13 cellular contexts compared by ENCODE assay signal in genomic region chr19:15294591-15294990, GRCh38. TPM values are rescaled to one million over a fixed set of nuclear protein-coding genes. Genes with fewer than 3 reads are reported as not detected.
DNase-seq lines count a peak whose midpoint lies in the region; ATAC-seq, FAIRE-seq and TF ChIP-seq lines count a peak whose summit lies in the region.
"Had no signal": no experiment of that assay in that cellular context is flagged by ENCODE, and none has a peak within 500 bp of the region (broad histone marks: within the 10 kb centered on the region; RNA-seq: fewer than 3 reads in every experiment).

No MANE protein-coding gene starts in this region.

- no peak overlapping the region for H4K91ac ChIP-seq in H9 (ENCODE audit: insufficient read length, low read depth, low read length)

- no peak overlapping the region for H2BK15ac ChIP-seq in H9 (ENCODE audit: low read depth, low read length)

- H3K36me3 Mint-ChIP-seq in H9 (ENCODE audit: insufficient read depth in 1 of 3, low read depth in 3 of 3) = peaks cover 6 to 12% (median 11%) of the 10 kb centered on the region in 3 experiments; a peak in 6 of 7 replicates
- peaks cover 8% of the 10 kb centered on the region for H3K36me3 Mint-ChIP-seq in stimulated activated memory B cell treated with anti-CD40 and anti-IgM and Interleukin-4, amounts not matched to agents 10 μg/mL and 1 μg/mL and 100 μg/mL, for 72 hours

- H3K56ac ChIP-seq in H9 (ENCODE audit: insufficient read length, low read depth, low read length) = no peak overlapping the region

- H3K27ac ChIP-seq in H9 (ENCODE audit: insufficient read length, low read depth, low read length) (no peak overlapping the region), ascending aorta (peak overlapping the region; percentile 15 to 51), lung (ENCODE audit: low read depth in 1 of 2, low read length in 1 of 2) (peak overlapping the region; percentile 31 to 44), colonic mucosa (no peak overlapping the region)

- no peak overlapping the region for H3K4me3 ChIP-seq in BE2C (ENCODE audit: low read depth, low read length)
- H3K4me3 ChIP-seq in ascending aorta = peak overlapping the region in 1 of 2 donors; percentile 9
- no peak overlapping the region for H3K4me3 ChIP-seq in lung
- no peak overlapping the region for H3K4me3 ChIP-seq in colonic mucosa

- FAIRE-seq in frontal cortex (lab: Jason Lieb, UNC) = no peak
- FAIRE-seq: urothelium cell line had no signal

- peaks cover 9% of the 10 kb centered on the region for H3K79me1 ChIP-seq in H9 (ENCODE audit: insufficient read depth, low read depth, low read length, poor library complexity, severe bottlenecking)

- no peak overlapping the region for H2AK5ac ChIP-seq in H9 (ENCODE audit: insufficient read length, low read length)

- no peak overlapping the region for H3K4ac ChIP-seq in H9 (ENCODE audit: low read depth, low read length)

- no peak overlapping the region for H3K4me2 ChIP-seq in H9 (ENCODE audit: insufficient read depth, insufficient read length, low read length)

- H3T11ph ChIP-seq in H9 (ENCODE audit: low read length) = no peak overlapping the region

- H4K8ac ChIP-seq in H9 (replicated peaks; ENCODE audit: insufficient read length, low read depth, low read length) = no peak overlapping the region

- H2BK5ac ChIP-seq in H9 (ENCODE audit: insufficient read length, low read length) = no peak overlapping the region

- H2BK120ac ChIP-seq in H9 (ENCODE audit: low read depth, low read length, poor library complexity, severe bottlenecking) = no peak overlapping the region

- H3K36me3 ChIP-seq in BE2C (peaks cover 3% of the 10 kb centered on the region; the same call in 1 of the 2 replicates), ascending aorta (no peaks in the 10 kb centered on the region), lung (ENCODE audit: control insufficient read depth in 2 of 2, insufficient read depth in 2 of 2, low read length in 2 of 2) (peaks cover 0 to 4% of the 10 kb centered on the region in 2 donors), colonic mucosa (no peaks in the 10 kb centered on the region)

- H3K9me3 ChIP-seq in BE2C (no peaks in the 10 kb centered on the region), H9 (ENCODE audit: control insufficient read depth, low read depth, low read length) (no peaks in the 10 kb centered on the region), ascending aorta (no peaks in the 10 kb centered on the region), lung (ENCODE audit: control insufficient read depth in 2 of 2, insufficient read depth in 1 of 2, low read length in 1 of 2) (no peaks in the 10 kb centered on the region), colonic mucosa (no peaks in the 10 kb centered on the region)

- intact Hi-C loops in ascending aorta (cut with DNase I) = no loop called here
- intact Hi-C loops in colonic mucosa (cut with DNase I) = no loop called here

- H3K9ac ChIP-seq in H9 (ENCODE audit: extremely low read depth, insufficient read length, low read length) (no peak overlapping the region), colonic mucosa (ENCODE audit: low read depth in 2 of 2, low read length in 2 of 2) (peak overlapping the region in 1 of 2 donors; percentile 15)

- no peak overlapping the region for H4K5ac ChIP-seq in H9 (ENCODE audit: insufficient read length, low read depth, low read length)

- H3K23me2 ChIP-seq in H9 (ENCODE audit: insufficient read length, low read depth, low read length, poor library complexity, severe bottlenecking) = no peaks in the 10 kb centered on the region

- H3K23ac ChIP-seq in H9 (ENCODE audit: insufficient read length, low read depth, low read length) = no peak overlapping the region

- peaks cover 5% of the 10 kb centered on the region for H4K20me1 ChIP-seq in H9 (ENCODE audit: control insufficient read depth, insufficient read depth, insufficient read length)

- no peak for ATAC-seq in lung (ENCODE audit: insufficient read depth, low FRiP score)
- ATAC-seq in HG03175 (IDR thresholded peaks at IDR 0.05; ENCODE audit: unreplicated experiment) = no peak
- no peak for ATAC-seq in stimulated activated memory B cell treated with anti-CD40 and anti-IgM and Interleukin-4, amounts not matched to agents 10 μg/mL and 1 μg/mL and 100 μg/mL, for 72 hours
- ATAC-seq: naive thymus-derived CD8-positive, alpha-beta T cell had no signal

- peaks cover 82 to 84% of the 10 kb centered on the region in 2 experiments for H3K4me1 Mint-ChIP-seq in H9
- H3K4me1 Mint-ChIP-seq in stimulated activated memory B cell treated with anti-CD40 and anti-IgM and Interleukin-4, amounts not matched to agents 10 μg/mL and 1 μg/mL and 100 μg/mL, for 72 hours = peaks cover 99% of the 10 kb centered on the region

- H3K27me3 ChIP-seq in BE2C (no peaks in the 10 kb centered on the region), H9 (ENCODE audit: insufficient read depth, low read length) (no peaks in the 10 kb centered on the region), ascending aorta (no peaks in the 10 kb centered on the region), lung (ENCODE audit: control insufficient read depth, insufficient read depth) (no peaks in the 10 kb centered on the region), colonic mucosa (no peaks in the 10 kb centered on the region)

- peaks cover 43% of the 10 kb centered on the region for H3K4me1 ChIP-seq in BE2C
- H3K4me1 ChIP-seq in H9 (ENCODE audit: insufficient read depth, low read length) = peaks cover 31% of the 10 kb centered on the region
- peaks cover 21 to 90% of the 10 kb centered on the region in 2 donors for H3K4me1 ChIP-seq in ascending aorta
- peaks cover 54 to 81% of the 10 kb centered on the region in 2 donors for H3K4me1 ChIP-seq in lung (ENCODE audit: control insufficient read depth in 2 of 2, insufficient read depth in 2 of 2, low read length in 2 of 2)
- H3K4me1 ChIP-seq in colonic mucosa = peaks cover 22% of the 10 kb centered on the region

- no peak overlapping the region for H3K18ac ChIP-seq in H9 (ENCODE audit: insufficient read length, low read depth, low read length)

- no peak overlapping the region for H3K14ac ChIP-seq in H9 (ENCODE audit: insufficient read depth, low read length)

- H3K4me3 Mint-ChIP-seq in H9 = no peak overlapping the region
- H3K4me3 Mint-ChIP-seq in stimulated activated memory B cell treated with anti-CD40 and anti-IgM and Interleukin-4, amounts not matched to agents 10 μg/mL and 1 μg/mL and 100 μg/mL, for 72 hours = no peak overlapping the region

- H2BK12ac ChIP-seq in H9 (ENCODE audit: insufficient read length, low read depth, low read length) = no peak overlapping the region

- peaks cover 0 to 2% of the 10 kb centered on the region in 2 experiments; a peak in 1 of 5 replicates for H3K9me3 Mint-ChIP-seq in H9
- no peaks in the 10 kb centered on the region for H3K9me3 Mint-ChIP-seq in stimulated activated memory B cell treated with anti-CD40 and anti-IgM and Interleukin-4, amounts not matched to agents 10 μg/mL and 1 μg/mL and 100 μg/mL, for 72 hours
- H3K9me3 Mint-ChIP-seq: naive thymus-derived CD8-positive, alpha-beta T cell had no signal

- TF ChIP-seq CTCF in BE2C (IDR thresholded peaks at IDR 0.05; ENCODE audit: low read depth, low read length) = no peak
- no peak for TF ChIP-seq CTCF in H9 (conservative IDR thresholded peaks at IDR 0.05)
- TF ChIP-seq CTCF in ascending aorta (IDR thresholded peaks at IDR 0.05) = no peak
- TF ChIP-seq CTCF in lung (IDR thresholded peaks at IDR 0.05; ENCODE audit: control extremely low read depth, extremely low read depth) = no peak
- no peak for TF ChIP-seq CTCF in colonic mucosa (IDR thresholded peaks at IDR 0.05)

- peak overlapping the region in 2 of 3 experiments; percentile 61 to 66; a peak in 4 of 7 replicates for H3K27ac Mint-ChIP-seq in H9
- no peak overlapping the region for H3K27ac Mint-ChIP-seq in stimulated activated memory B cell treated with anti-CD40 and anti-IgM and Interleukin-4, amounts not matched to agents 10 μg/mL and 1 μg/mL and 100 μg/mL, for 72 hours

- DNase-seq in BE2C (peak; percentile 87), H9 (no peak), ascending aorta (ENCODE audit: low spot score in 2 of 2) (no peak), lung (ENCODE audit: low spot score) (no peak), colonic mucosa (no peak), frontal cortex (ENCODE audit: low spot score in 2 of 2) (no peak)
- DNase-seq: dermis blood vessel endothelial cell; naive thymus-derived CD8-positive, alpha-beta T cell; NCI-H226; T-helper 2 cell had no signal

- H3K27me3 Mint-ChIP-seq in H9 (ENCODE audit: low read depth) = no peaks in the 10 kb centered on the region
- no peaks in the 10 kb centered on the region for H3K27me3 Mint-ChIP-seq in stimulated activated memory B cell treated with anti-CD40 and anti-IgM and Interleukin-4, amounts not matched to agents 10 μg/mL and 1 μg/mL and 100 μg/mL, for 72 hours
- H3K27me3 Mint-ChIP-seq: naive thymus-derived CD8-positive, alpha-beta T cell had no signal

- H3K79me2 ChIP-seq in H9 (ENCODE audit: insufficient read depth, low read length) = peaks cover 90% of the 10 kb centered on the region

- no CpG with 5 or more reads among the region's 5 CpGs for WGBS in H9 (ENCODE audit: extremely low coverage, insufficient read length, low lambda C conversion rate)
- 55 to 79% methylated on average over 5 of the region's 5 CpGs for WGBS in lung, 2 donors

- no peak overlapping the region for H2AFZ ChIP-seq in H9 (ENCODE audit: low read length)

- H2BK20ac ChIP-seq in H9 (ENCODE audit: low read depth, low read length, poor library complexity, severe bottlenecking) = no peak overlapping the region

RNA-seq across cellular contexts. Expression of gene BRD4, which starts 37.7 kb away (rescaled TPM):
- polyA plus RNA-seq in BE2C (2012; ENCODE audit: insufficient read depth, insufficient read length, low read depth) = 76.3 TPM
- total RNA-seq in H9 (2021) (144 TPM in 2 replicates), ascending aorta (55.3 TPM), lung (10 to 100 TPM; 44.7 to 89.0 TPM), colonic mucosa (10 to 100 TPM; 67.2 to 82.7 TPM), frontal cortex (11.4 TPM)
- polyA plus RNA-seq in lung = 10 to 100 TPM; 23.2 to 30.8 TPM

Comparison
In these comparisons a context has a peak if more than half of its experiments do, and no peak if none do; other contexts are left out.
1. H3K27ac ChIP-seq: peak in ascending aorta (2 of 2) and lung (2 of 2); none in H9 (single experiment) and colonic mucosa (single experiment).